1 cellular context compared by ENCODE assay signal in genomic region chr1:54488831-54489626, GRCh38.
TF ChIP-seq lines count a peak whose summit lies in the region.

No MANE protein-coding gene starts in this region.

TF ChIP-seq in HEK293, 187 proteins besides CTCF, POLR2A, EP300 and RAD21 (continued from another document and continues in another):
- TF ChIP-seq ZSCAN18 (tag by site-specific recombination; IDR thresholded peaks at IDR 0.05), result no peak
- TF ChIP-seq ZFP3 (tag by site-specific recombination; IDR thresholded peaks at IDR 0.05; ENCODE audit: low read depth), result no peak
- no peak for TF ChIP-seq REST (tag by site-specific recombination; IDR thresholded peaks at IDR 0.05)
- TF ChIP-seq ZBTB11 (tag by site-specific recombination; conservative IDR thresholded peaks at IDR 0.05; ENCODE audit: low read depth), result peak; percentile 35; the same call in 1 of the 2 replicates
- TF ChIP-seq PRDM6 (tag by site-specific recombination; IDR thresholded peaks at IDR 0.05), result no peak
- no peak; the same call in 1 of the 2 replicates for TF ChIP-seq ZSCAN23 (tag by site-specific recombination; IDR thresholded peaks at IDR 0.05)
- no peak for TF ChIP-seq ZNF571 (tag by site-specific recombination; IDR thresholded peaks at IDR 0.05)
- TF ChIP-seq ZNF132 (tag by site-specific recombination; IDR thresholded peaks at IDR 0.05; ENCODE audit: borderline replicate concordance), result no peak
- no peak for TF ChIP-seq ZNF473 (tag by site-specific recombination; IDR thresholded peaks at IDR 0.05)
- TF ChIP-seq ZNF626 (tag by site-specific recombination; IDR thresholded peaks at IDR 0.05), result no peak
- no peak for TF ChIP-seq ZNF37A (tag by site-specific recombination; IDR thresholded peaks at IDR 0.05)
- TF ChIP-seq ZNF19 (tag by site-specific recombination; IDR thresholded peaks at IDR 0.05; ENCODE audit: low read depth), result no peak
- 0 out of 2 replicates have a peak, but pooled peaks have one; percentile 12 for TF ChIP-seq YY1 (tag by site-specific recombination; IDR thresholded peaks at IDR 0.05)
- no peak for TF ChIP-seq ZNF155 (tag by site-specific recombination; IDR thresholded peaks at IDR 0.05)
- TF ChIP-seq KLF9 (tag by site-specific recombination; IDR thresholded peaks at IDR 0.05; ENCODE audit: low read depth), result peak; percentile 56
- TF ChIP-seq ZNF274 (IDR thresholded peaks at IDR 0.05; ENCODE audit: low read length), result no peak
- no peak for TF ChIP-seq ZNF274 (tag by site-specific recombination; IDR thresholded peaks at IDR 0.05; ENCODE audit: borderline replicate concordance)
- TF ChIP-seq HOXC10 (CRISPR knock-in tag; IDR thresholded peaks at IDR 0.05), result no peak
- TF ChIP-seq ZNF792 (tag by site-specific recombination; IDR thresholded peaks at IDR 0.05), result no peak
- peak; percentile 79 for TF ChIP-seq ZNF398 (tag by site-specific recombination; IDR thresholded peaks at IDR 0.05)
- 0 out of 2 replicates have a peak, but pooled peaks have one; percentile 54 for TF ChIP-seq BCL11B (tag by site-specific recombination; IDR thresholded peaks at IDR 0.05; ENCODE audit: low read depth)
- TF ChIP-seq OSR2 (tag by site-specific recombination; IDR thresholded peaks at IDR 0.05), result no peak
- no peak for TF ChIP-seq ZNF175 (tag by site-specific recombination; IDR thresholded peaks at IDR 0.05)
- no peak for TF ChIP-seq ZNF585B (tag by site-specific recombination; IDR thresholded peaks at IDR 0.05)
- peak; percentile 76 for TF ChIP-seq ZNF121 (tag by site-specific recombination; IDR thresholded peaks at IDR 0.05)
- no peak for TF ChIP-seq ZNF555 (tag by site-specific recombination; conservative IDR thresholded peaks at IDR 0.05)
- TF ChIP-seq ZBTB1 (tag by site-specific recombination; IDR thresholded peaks at IDR 0.05), result 0 out of 2 replicates have a peak, but pooled peaks have one; percentile 42
- TF ChIP-seq ZBTB49 (tag by site-specific recombination; IDR thresholded peaks at IDR 0.05; ENCODE audit: low read depth), result no peak
- TF ChIP-seq PRDM10 (tag by site-specific recombination; IDR thresholded peaks at IDR 0.05), result peak; percentile 72
- peak; percentile 70 for TF ChIP-seq ZNF654 (tag by site-specific recombination; IDR thresholded peaks at IDR 0.05; ENCODE audit: low read depth)
- peak; percentile 79; the same call in 1 of the 2 replicates for TF ChIP-seq ZNF561 (tag by site-specific recombination; IDR thresholded peaks at IDR 0.05; ENCODE audit: borderline replicate concordance)
- no peak for TF ChIP-seq ZNF174 (tag by site-specific recombination; IDR thresholded peaks at IDR 0.05)
- peak; percentile 47 for TF ChIP-seq ZFP69B (tag by site-specific recombination; IDR thresholded peaks at IDR 0.05)
- TF ChIP-seq MYNN (tag by site-specific recombination; IDR thresholded peaks at IDR 0.05; ENCODE audit: borderline replicate concordance), result no peak
- no peak for TF ChIP-seq ZNF514 (tag by site-specific recombination; IDR thresholded peaks at IDR 0.05)
- TF ChIP-seq ZNF548 (tag by site-specific recombination; IDR thresholded peaks at IDR 0.05), result no peak
- TF ChIP-seq ZNF24 (tag by site-specific recombination; IDR thresholded peaks at IDR 0.05), result no peak
- TF ChIP-seq SETDB1 (IDR thresholded peaks at IDR 0.05; ENCODE audit: insufficient read length, low read length), result no peak
- peak; percentile 85 for TF ChIP-seq ZNF777 (tag by site-specific recombination; IDR thresholded peaks at IDR 0.05; ENCODE audit: borderline replicate concordance)
- TF ChIP-seq ZNF2 (tag by site-specific recombination; IDR thresholded peaks at IDR 0.05), result peak; percentile 78; the same call in 1 of the 2 replicates
- no peak for TF ChIP-seq ZSCAN4 (tag by site-specific recombination; IDR thresholded peaks at IDR 0.05)
- TF ChIP-seq ZNF350 (tag by site-specific recombination; IDR thresholded peaks at IDR 0.05), result no peak
- no peak for TF ChIP-seq ZBTB21 (tag by site-specific recombination; IDR thresholded peaks at IDR 0.05)
- no peak for TF ChIP-seq ZNF529 (tag by site-specific recombination; IDR thresholded peaks at IDR 0.05; ENCODE audit: insufficient replicate concordance)
